ENCODE assay signal across 6 cellular contexts in the genomic region with DNA sequence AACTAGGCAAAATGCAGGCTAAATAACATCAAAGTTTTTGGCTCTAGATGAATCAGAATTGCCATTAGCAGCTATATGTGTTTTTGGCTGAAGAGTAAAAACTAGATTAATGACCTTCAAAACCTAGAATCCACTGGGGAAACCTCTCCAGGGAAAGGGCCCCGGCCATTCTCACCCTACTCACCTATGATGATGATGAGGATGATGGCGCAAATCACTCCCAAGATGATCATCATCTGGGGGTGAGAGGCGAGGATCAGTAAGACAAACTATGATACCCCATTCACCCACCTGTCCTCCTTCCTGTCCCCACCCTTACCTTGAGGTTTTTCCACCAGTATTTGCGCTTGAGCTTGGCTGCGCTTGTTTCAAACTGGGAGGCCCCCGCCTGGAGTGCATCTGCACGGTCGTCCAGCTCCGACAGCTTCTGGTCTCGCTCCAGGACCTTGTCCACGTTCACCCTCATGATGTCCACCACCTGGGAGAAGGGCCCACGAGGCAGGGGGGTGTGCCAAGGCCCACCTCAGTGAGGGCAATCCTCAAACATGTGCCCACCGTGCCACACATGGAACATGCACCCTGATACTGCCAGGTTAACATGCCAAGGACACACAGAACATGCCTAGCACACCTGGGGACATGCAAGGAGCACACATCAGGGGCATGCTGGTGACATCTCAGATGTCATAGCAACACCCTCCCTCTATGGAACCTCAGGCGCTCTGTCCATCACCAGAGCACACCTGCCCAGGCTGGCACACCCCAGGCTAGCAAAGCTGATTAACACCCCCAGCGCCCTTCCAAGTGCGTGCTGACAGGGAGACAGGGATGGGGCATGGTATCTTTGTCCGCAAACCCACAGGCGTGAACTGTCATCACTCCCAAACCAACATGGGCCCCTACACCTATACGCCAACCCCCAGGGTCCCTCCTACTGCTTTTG. TPM values are rescaled to one million over a fixed set of nuclear protein-coding genes. Genes with fewer than 3 reads are reported as not detected.
DNase-seq lines count a peak whose midpoint lies in the region; ATAC-seq lines count a peak whose summit lies in the region.

No MANE protein-coding gene starts in this region.

- CTCF ChIA-PET in activated naive CD4-positive, alpha-beta T cell treated with anti-CD3 and anti-CD28 coated beads, Interleukin-2, amount 10 ng/mL, durations not matched to agents 7 days and 5 days (lab: Charles Lee), result interaction anchor here (0.7 to 1.4 kb wide), 4 partner anchors 10 to 101 kb away, joined by 3 to 10 read pairs (median 3); no protein-coding TSS in a partner anchor

- 45% methylated on average over 19 of the region's 19 CpGs for WGBS in right cardiac atrium
- WGBS in urinary bladder, result 47% methylated on average over 19 of the region's 19 CpGs

- no peak for DNase-seq in activated naive CD4-positive, alpha-beta T cell treated with anti-CD3 and anti-CD28 coated beads, Interleukin-2, amount 10 ng/mL, durations not matched to agents 7 days and 5 days
- no peak for DNase-seq in activated naive CD4-positive, alpha-beta T cell treated with anti-CD3 and anti-CD28 coated beads, Interleukin-2, amount 50 U/mL, for 16 hours
- peak in 2 of 3 donors; percentile 64 to 68 for DNase-seq in right cardiac atrium
- no peak for DNase-seq in stimulated activated CD4-positive, alpha-beta T cell treated with anti-CD3 and anti-CD28 coated beads, Interleukin-4, amount 100 ng/mL, for 1 hour
- DNase-seq in activated CD4-positive, alpha-beta T cell treated with anti-CD3 and anti-CD28 coated beads, Interleukin-2, amount 50 U/mL, for 1 hour, result no peak

- H3K4me3 ChIP-seq in right cardiac atrium (ENCODE audit: low read length) (peak overlapping the region; percentile 92), urinary bladder (ENCODE audit: low read depth, low read length) (peak overlapping the region; percentile 92)

- intact Hi-C loops in right cardiac atrium (cut with DNase I), result no loop called here

- peaks cover 7% of the 10 kb centered on the region for H3K36me3 ChIP-seq in urinary bladder (ENCODE audit: insufficient read depth)

- ATAC-seq in right cardiac atrium, result no peak

- H3K27ac Mint-ChIP-seq in activated naive CD4-positive, alpha-beta T cell treated with anti-CD3 and anti-CD28 coated beads, Interleukin-2, amount 10 ng/mL, durations not matched to agents 7 days and 5 days, result peak overlapping the region; percentile 96

- H3K9me3 Mint-ChIP-seq in activated naive CD4-positive, alpha-beta T cell treated with anti-CD3 and anti-CD28 coated beads, Interleukin-2, amount 10 ng/mL, durations not matched to agents 7 days and 5 days, result no peaks in the 10 kb centered on the region

- H3K27ac ChIP-seq in right cardiac atrium (ENCODE audit: low read length) (peak overlapping the region; percentile 97), urinary bladder (ENCODE audit: low read depth) (peak overlapping the region; percentile 99)

- peaks cover 64% of the 10 kb centered on the region for H3K4me1 Mint-ChIP-seq in activated naive CD4-positive, alpha-beta T cell treated with anti-CD3 and anti-CD28 coated beads, Interleukin-2, amount 10 ng/mL, durations not matched to agents 7 days and 5 days

- peak overlapping the region; percentile 86 for H3K4me3 Mint-ChIP-seq in activated naive CD4-positive, alpha-beta T cell treated with anti-CD3 and anti-CD28 coated beads, Interleukin-2, amount 10 ng/mL, durations not matched to agents 7 days and 5 days

- H3K4me1 ChIP-seq in right cardiac atrium (ENCODE audit: control insufficient read depth, insufficient read depth, low read length) (peaks cover 22% of the 10 kb centered on the region), urinary bladder (ENCODE audit: insufficient read depth) (no peaks in the 10 kb centered on the region)

- no peaks in the 10 kb centered on the region for H3K27me3 Mint-ChIP-seq in activated naive CD4-positive, alpha-beta T cell treated with anti-CD3 and anti-CD28 coated beads, Interleukin-2, amount 10 ng/mL, durations not matched to agents 7 days and 5 days

- peaks cover 32% of the 10 kb centered on the region for H3K36me3 Mint-ChIP-seq in activated naive CD4-positive, alpha-beta T cell treated with anti-CD3 and anti-CD28 coated beads, Interleukin-2, amount 10 ng/mL, durations not matched to agents 7 days and 5 days

- no peaks in the 10 kb centered on the region for H3K27me3 ChIP-seq in right cardiac atrium (ENCODE audit: control insufficient read depth, insufficient read depth)

- no peaks in the 10 kb centered on the region for H3K9me3 ChIP-seq in right cardiac atrium (ENCODE audit: control insufficient read depth, low read length)

RNA-seq across cellular contexts. Expression of gene VAMP2, which starts 1.2 kb away (rescaled TPM):
- 10 to 100 TPM; 68.7 to 74.9 (median 71.8) TPM for total RNA-seq in right cardiac atrium
- 50.2 TPM for polyA plus RNA-seq in right cardiac atrium
- total RNA-seq in urinary bladder, result 12.1 TPM
- polyA plus RNA-seq in urinary bladder, result 81.4 TPM

RNA-seq across cellular contexts. Expression of gene PER1, which starts 9.4 kb away (rescaled TPM):
- total RNA-seq in right cardiac atrium (100 to 1,000 TPM in 3 of 4 donors, 10 to 100 TPM in 1; 96.2 to 150 (median 124) TPM), urinary bladder (29.9 TPM)
- polyA plus RNA-seq in right cardiac atrium (110 TPM), urinary bladder (183 TPM)

RNA-seq across cellular contexts. Expression of gene TMEM107, which starts 14.6 kb away (rescaled TPM):
- total RNA-seq in right cardiac atrium, result 10 to 100 TPM in 2 of 4 donors, 1 to 10 TPM in 2; 7.1 to 11.4 (median 9.2) TPM
- polyA plus RNA-seq in right cardiac atrium, result 7.2 TPM
- total RNA-seq in urinary bladder, result 40.4 TPM
- 21.6 TPM for polyA plus RNA-seq in urinary bladder

RNA-seq across cellular contexts. Expression of gene BORCS6, which starts 28.4 kb away (rescaled TPM):
- 1 to 10 TPM; 7.0 to 9.9 (median 9.6) TPM for total RNA-seq in right cardiac atrium
- 7.3 TPM for polyA plus RNA-seq in right cardiac atrium
- total RNA-seq in urinary bladder, result 3.6 TPM
- polyA plus RNA-seq in urinary bladder, result 14.9 TPM

RNA-seq across cellular contexts. Expression of gene HES7, which starts 37.7 kb away (rescaled TPM):
- total RNA-seq in right cardiac atrium (under 1 TPM; 0.62 to 0.76 (median 0.73) TPM), urinary bladder (not detected)
- polyA plus RNA-seq in right cardiac atrium (0.25 TPM), urinary bladder (0.24 TPM)

Comparison
In these comparisons a context has a peak if more than half of its experiments do, and no peak if none do; other contexts are left out.
1. DNase-seq: peak in right cardiac atrium (2 of 3); none in activated naive CD4-positive, alpha-beta T cell treated with anti-CD3 and anti-CD28 coated beads, Interleukin-2, amount 10 ng/mL, durations not matched to agents 7 days and 5 days (single experiment), activated naive CD4-positive, alpha-beta T cell treated with anti-CD3 and anti-CD28 coated beads, Interleukin-2, amount 50 U/mL, for 16 hours (single experiment), stimulated activated CD4-positive, alpha-beta T cell treated with anti-CD3 and anti-CD28 coated beads, Interleukin-4, amount 100 ng/mL, for 1 hour (single experiment) and activated CD4-positive, alpha-beta T cell treated with anti-CD3 and anti-CD28 coated beads, Interleukin-2, amount 50 U/mL, for 1 hour (single experiment).